Comparison of ENCODE assay signal across 8 cellular contexts in genomic region chr10:117004627-117005453, GRCh38. TPM values are rescaled to one million over a fixed set of nuclear protein-coding genes. Genes with fewer than 3 reads are reported as not detected.
DNase-seq lines count a peak whose midpoint lies in the region; ATAC-seq and TF ChIP-seq lines count a peak whose summit lies in the region.

Gene SHTN1, minus strand, starts transcription at chr10:117005187. Its CDS starts 108 bp downstream, at chr10:117005079.

- CTCF ChIA-PET in mammary epithelial cell (lab: Charles Lee; ENCODE audit: low non-redundant PET) = interaction anchor here (0.6 kb wide), 1 partner anchor 163 kb away, joined by 4 read pairs; no protein-coding TSS in a partner anchor

- peak within 1 kb of the TSS; percentile 86 for H3K4me3 Mint-ChIP-seq in GM23338

- H3K27ac ChIP-seq in GM23338 (ENCODE audit: low read depth) (no peak within 1 kb of the TSS), mammary epithelial cell (ENCODE audit: insufficient read depth, low read depth, low read length) (peak within 1 kb of the TSS; percentile 69), Karpas-422 (ENCODE audit: low read length) (no peak within 1 kb of the TSS)

- H3F3A ChIP-seq in GM23338 (replicated peaks; ENCODE audit: low read depth) = no peaks in the 10 kb centered on the region

- no peak within 1 kb of the TSS for H3K27ac Mint-ChIP-seq in GM23338

- no peaks in the 10 kb centered on the region for H3K36me3 Mint-ChIP-seq in GM23338 (ENCODE audit: low read depth)

- H3K27me3 Mint-ChIP-seq in GM23338 (ENCODE audit: insufficient read depth, low read depth, poor library complexity) = peaks cover 16% of the 10 kb centered on the region

- TF ChIP-seq POLR2A in NB4 (IDR thresholded peaks at IDR 0.05; ENCODE audit: extremely low read depth, insufficient read length) = no peak

- H3K27me3 ChIP-seq in GM23338 (ENCODE audit: insufficient read depth) (peaks cover 22% of the 10 kb centered on the region), mammary epithelial cell (ENCODE audit: insufficient read depth, low read length) (no peaks in the 10 kb centered on the region), Karpas-422 (ENCODE audit: low read length) (no peaks in the 10 kb centered on the region)

- H3K79me2 ChIP-seq in GM23338 (replicated peaks; ENCODE audit: insufficient read depth) (no peaks in the 10 kb centered on the region), mammary epithelial cell (ENCODE audit: insufficient read depth, low read length) (peaks cover 47% of the 10 kb centered on the region), Karpas-422 (ENCODE audit: low read length) (no peaks in the 10 kb centered on the region)

- DNase-seq in Daoy (ENCODE audit: low read depth) (peak; percentile 79), GM23338 (ENCODE audit: low spot score) (peak; percentile 72), NB4 (ENCODE audit: low read depth) (peak; percentile 7), SK-N-DZ (ENCODE audit: low spot score) (peak; percentile 20), mammary epithelial cell (peak; percentile 75), iPS-NIHi11 (ENCODE audit: low spot score) (peak; percentile 83), skeletal muscle cell (ENCODE audit: low read depth) (no peak), Karpas-422 (no peak)

- no peaks in the 10 kb centered on the region for H3K4me1 ChIP-seq in GM23338 (ENCODE audit: insufficient read depth)
- peaks cover 13% of the 10 kb centered on the region for H3K4me1 ChIP-seq in mammary epithelial cell (ENCODE audit: insufficient read depth, low read length)
- no peaks in the 10 kb centered on the region for H3K4me1 ChIP-seq in Karpas-422 (ENCODE audit: low read length)

- H3K9me3 Mint-ChIP-seq in GM23338 = no peaks in the 10 kb centered on the region

- H3K4me3 ChIP-seq in GM23338 (peak within 1 kb of the TSS; percentile 90), NB4 (ENCODE audit: low read depth, low read length) (peak within 1 kb of the TSS; percentile 7), mammary epithelial cell (replicated peaks in 1 of 3; ENCODE audit: insufficient read depth in 1 of 3, low read depth in 2 of 3, low read length in 3 of 3) (peak within 1 kb of the TSS; percentile 63 to 93 (median 66)), skeletal muscle cell (ENCODE audit: low read depth, low read length) (peak within 1 kb of the TSS; percentile 68), Karpas-422 (ENCODE audit: low read length) (no peak within 1 kb of the TSS)

- TF ChIP-seq CTCF in GM23338 (conservative IDR thresholded peaks at IDR 0.05; ENCODE audit: low read depth in 2 of 2) (no peak), NB4 (IDR thresholded peaks at IDR 0.05; ENCODE audit: low read depth, low read length) (no peak), mammary epithelial cell (conservative IDR thresholded peaks at IDR 0.05 in 1 of 2, IDR thresholded peaks at IDR 0.05 in 1 of 2; ENCODE audit: extremely low read depth in 1 of 2, insufficient read depth in 1 of 2, low read depth in 1 of 2, low read length in 2 of 2) (peak in 1 of 2 donors; percentile 1)

- H3K9me2 ChIP-seq in GM23338 (ENCODE audit: insufficient read depth) (no peaks in the 10 kb centered on the region), Karpas-422 (replicated peaks; ENCODE audit: insufficient read depth, low read length) (no peaks in the 10 kb centered on the region)

- no TSS peak for BruUV-seq in mammary epithelial cell (replicated peaks; lab: Mats Ljungman, UMichigan)

- 2% methylated on average over 10 of the region's 80 CpGs for WGBS in mammary epithelial cell (ENCODE audit: low coverage, missing lambda C conversion rate)

- dilution Hi-C loops in mammary epithelial cell (cut with HindIII; ENCODE audit: low sequenced_read_pairs) = no loop called here

- peak within 1 kb of the TSS; percentile 96 for H2AFZ ChIP-seq in GM23338
- peak within 1 kb of the TSS; percentile 96 for H2AFZ ChIP-seq in mammary epithelial cell (ENCODE audit: low read depth, low read length)
- no peak within 1 kb of the TSS for H2AFZ ChIP-seq in Karpas-422 (ENCODE audit: low read length)

- H3K4me2 ChIP-seq in GM23338 = peak within 1 kb of the TSS; percentile 90
- H3K4me2 ChIP-seq in mammary epithelial cell (ENCODE audit: insufficient read depth, low read depth, low read length) = peak within 1 kb of the TSS; percentile 80
- H3K4me2 ChIP-seq in Karpas-422 (ENCODE audit: low read depth, low read length, poor library complexity, severe bottlenecking) = no peak within 1 kb of the TSS

- in situ Hi-C loops in mammary epithelial cell (cut with MboI; ENCODE audit: low sequenced_read_pairs in 2 of 2) = no loop called here

- peak; percentile 86 for ATAC-seq in GM23338

- intact Hi-C loops in mammary epithelial cell (cut with micrococcal nuclease) = loop anchor here (5.0 kb wide), 1 partner anchor 58 kb away; no protein-coding TSS in a partner anchor

- H3K9me3 ChIP-seq in mammary epithelial cell (replicated peaks; ENCODE audit: insufficient read depth, low read length) (peaks cover 2% of the 10 kb centered on the region), Karpas-422 (ENCODE audit: low read length) (no peaks in the 10 kb centered on the region)

- H3K9ac ChIP-seq in mammary epithelial cell (ENCODE audit: insufficient read depth, low read length) = peak within 1 kb of the TSS; percentile 77
- no peak within 1 kb of the TSS for H3K9ac ChIP-seq in Karpas-422 (ENCODE audit: low read length)

- no peaks in the 10 kb centered on the region for H3K36me3 ChIP-seq in GM23338 (ENCODE audit: insufficient read depth)
- no peaks in the 10 kb centered on the region for H3K36me3 ChIP-seq in mammary epithelial cell (ENCODE audit: insufficient read depth, low read length)
- H3K36me3 ChIP-seq in Karpas-422 (ENCODE audit: insufficient read depth, low read length) = no peaks in the 10 kb centered on the region

- H4K20me1 ChIP-seq in GM23338 (replicated peaks; ENCODE audit: insufficient read depth) (no peaks in the 10 kb centered on the region; the same call in 1 of the 2 replicates), mammary epithelial cell (ENCODE audit: insufficient read depth, low read length) (no peaks in the 10 kb centered on the region), Karpas-422 (ENCODE audit: insufficient read depth, low read depth, low read length) (no peaks in the 10 kb centered on the region)

- peaks cover 11% of the 10 kb centered on the region; the same call in 2 of the 3 replicates for H3K4me1 Mint-ChIP-seq in GM23338

TF ChIP-seq in GM23338, 12 proteins besides CTCF, POLR2A, EP300 and RAD21:
- no peak for TF ChIP-seq EZH2phosphoT487 (IDR thresholded peaks at IDR 0.05; ENCODE audit: unreplicated experiment)
- TF ChIP-seq STAT1 (IDR thresholded peaks at IDR 0.05; ENCODE audit: unreplicated experiment) = no peak
- TF ChIP-seq NANOG (IDR thresholded peaks at IDR 0.05; ENCODE audit: borderline replicate concordance) = no peak

RNA-seq across cellular contexts. Expression of gene SHTN1, which starts in this region (rescaled TPM):
- 4.0 and 4.6 TPM in 2 replicates for total RNA-seq in Daoy (2014; rRNA removed; shearing (Covaris generic))
- total RNA-seq in GM23338 (2014; rRNA removed; shearing (Covaris generic)) = 6.7 and 8.8 TPM in 2 replicates
- 6.7 and 8.0 TPM in 2 replicates for polyA plus RNA-seq in GM23338 (2016; fragmentation: Nextera tagmentation; extraction: Ambion mirVana)
- polyA plus RNA-seq in SK-N-DZ (2014; cell fraction: cytosol; rRNA removed) = 0.91 and 1.2 TPM in 2 replicates
- 3.1 and 6.0 TPM in 2 replicates for polyA plus RNA-seq in SK-N-DZ (2014; cell fraction: nucleus; rRNA removed)
- total RNA-seq in mammary epithelial cell = 10 to 100 TPM in 1 of 2 donors, 1 to 10 TPM in 1; 6.0 to 27.8 TPM
- polyA plus RNA-seq in mammary epithelial cell = 5.6 TPM
- 16.7 TPM for polyA minus RNA-seq in mammary epithelial cell
- not detected in 2 replicates for total RNA-seq in Karpas-422 (2014; rRNA removed; shearing (Covaris generic); ENCODE audit: low replicate concordance)

Comparison
In these comparisons a context has a peak if more than half of its experiments do, and no peak if none do; other contexts are left out.
1. DNase-seq: peak in Daoy (single experiment), GM23338 (single experiment), NB4 (single experiment), SK-N-DZ (single experiment), mammary epithelial cell (single experiment) and iPS-NIHi11 (single experiment); none in skeletal muscle cell (single experiment) and Karpas-422 (single experiment).